Comparison of ENCODE assay signal across 8 cellular contexts in genomic region chr3:52055537-52056351, GRCh38. TPM values are rescaled to one million over a fixed set of nuclear protein-coding genes. Genes with fewer than 3 reads are reported as not detected.
A peak's percentile ranks its signal among the peaks of the same experiment; 100 is the strongest.
DNase-seq lines count a peak whose midpoint lies in the region; ATAC-seq and TF ChIP-seq lines count a peak whose summit lies in the region.

No MANE protein-coding gene starts in this region.

- H3K27me3 ChIP-seq in endocrine pancreas (ENCODE audit: control insufficient read depth, insufficient read depth, low read length) (no peaks in the 10 kb centered on the region), mucosa of rectum (ENCODE audit: control insufficient read depth in 2 of 2, insufficient read depth in 2 of 2, low read length in 2 of 2) (no peaks in the 10 kb centered on the region), suprapubic skin (no peaks in the 10 kb centered on the region)

- H3K4me3 ChIP-seq in endocrine pancreas (ENCODE audit: control insufficient read depth, insufficient read depth, low read length) (no peak overlapping the region), mucosa of rectum (ENCODE audit: low read length in 2 of 2) (peak overlapping the region; percentile 46 to 81), suprapubic skin (peak overlapping the region; percentile 79)

- peaks cover 11% of the 10 kb centered on the region for H3K36me3 Mint-ChIP-seq in activated CD4-positive, alpha-beta memory T cell treated with anti-CD3 and anti-CD28 coated beads for 36 hours

- H3K36me3 ChIP-seq in endocrine pancreas (ENCODE audit: control insufficient read depth, insufficient read depth, low read length) (peaks cover 2% of the 10 kb centered on the region), mucosa of rectum (ENCODE audit: control insufficient read depth in 2 of 2, insufficient read depth in 2 of 2, low read length in 2 of 2) (peaks cover 1 to 12% of the 10 kb centered on the region in 2 donors), suprapubic skin (peaks cover 16% of the 10 kb centered on the region)

- H3K9ac ChIP-seq in endocrine pancreas (ENCODE audit: control insufficient read depth, insufficient read depth, low read length) (peak overlapping the region; percentile 82), mucosa of rectum (ENCODE audit: low read depth in 1 of 2, low read length in 2 of 2) (peak overlapping the region; percentile 74 to 81)

- H3K4me3 Mint-ChIP-seq in activated CD4-positive, alpha-beta memory T cell treated with anti-CD3 and anti-CD28 coated beads for 36 hours: peak overlapping the region; percentile 88

- no peaks in the 10 kb centered on the region for H3K4me1 ChIP-seq in endocrine pancreas (ENCODE audit: control insufficient read depth, insufficient read depth, low read length)
- H3K4me1 ChIP-seq in mucosa of rectum (ENCODE audit: control insufficient read depth in 2 of 2, insufficient read depth in 2 of 2, low read length in 2 of 2): peaks cover 35 to 48% of the 10 kb centered on the region in 2 donors
- peaks cover 70% of the 10 kb centered on the region for H3K4me1 ChIP-seq in suprapubic skin

- H3K27ac ChIP-seq in mucosa of rectum (ENCODE audit: low read depth in 2 of 2, low read length in 2 of 2) (peak overlapping the region; percentile 27 to 82), suprapubic skin (peak overlapping the region; percentile 87)

- intact Hi-C loops in activated CD4-positive, alpha-beta memory T cell treated with anti-CD3 and anti-CD28 coated beads for 36 hours (cut with micrococcal nuclease): loop anchor here (5.0 to 10.0 kb wide), 3 partner anchors 73 to 479 kb away; partner anchors contain the start of genes ACY1, NT5DC2 and UQCC5

- 0% methylated on average over 26 of the region's 94 CpGs for WGBS in suprapubic skin

- POLR2A ChIA-PET in activated CD4-positive, alpha-beta memory T cell treated with anti-CD3 and anti-CD28 coated beads for 36 hours (lab: Charles Lee): interaction anchor here (0.6 to 2.7 kb wide), 11 partner anchors 19 to 1715 kb away, joined by 3 to 16 read pairs (median 3); partner anchors contain the start of genes GLYCTK, POC1A, RASSF1 and RPL29

- no peaks in the 10 kb centered on the region for H3K9me3 Mint-ChIP-seq in activated CD4-positive, alpha-beta memory T cell treated with anti-CD3 and anti-CD28 coated beads for 36 hours

- TF ChIP-seq EP300 in suprapubic skin (IDR thresholded peaks at IDR 0.05): no peak

- peak overlapping the region; percentile 86 for H3K27ac Mint-ChIP-seq in activated CD4-positive, alpha-beta memory T cell treated with anti-CD3 and anti-CD28 coated beads for 36 hours

- H3K4me1 Mint-ChIP-seq in activated CD4-positive, alpha-beta memory T cell treated with anti-CD3 and anti-CD28 coated beads for 36 hours (ENCODE audit: low read depth): peaks cover 37% of the 10 kb centered on the region

- TF ChIP-seq POLR2A in suprapubic skin (IDR thresholded peaks at IDR 0.05): no peak

- in situ Hi-C loops in Caki2 (cut with HindIII; ENCODE audit: low pct_unique_long_range_greater_than_20kb, low sequenced_read_pairs): no loop called here

- ATAC-seq in GM21423 (IDR thresholded peaks at IDR 0.05; ENCODE audit: unreplicated experiment): peak; percentile 4

- H3K27me3 Mint-ChIP-seq in activated CD4-positive, alpha-beta memory T cell treated with anti-CD3 and anti-CD28 coated beads for 36 hours: no peaks in the 10 kb centered on the region

- CTCF ChIA-PET in activated CD4-positive, alpha-beta memory T cell treated with anti-CD3 and anti-CD28 coated beads for 36 hours (lab: Charles Lee): interaction anchor here (0.7 to 5.5 kb wide), 11 partner anchors 8 to 164 kb away, joined by 3 to 50 read pairs (median 7); partner anchors contain the start of genes ABHD14A, ABHD14B, ACY1 and PARP3

- no peaks in the 10 kb centered on the region for H3K9me3 ChIP-seq in endocrine pancreas (ENCODE audit: control insufficient read depth, low read length)
- no peaks in the 10 kb centered on the region for H3K9me3 ChIP-seq in mucosa of rectum (ENCODE audit: control insufficient read depth in 2 of 2, low read length in 2 of 2)
- H3K9me3 ChIP-seq in suprapubic skin: no peaks in the 10 kb centered on the region

- no peak for TF ChIP-seq CTCF in suprapubic skin (IDR thresholded peaks at IDR 0.05)

- DNase-seq in Caki2 (ENCODE audit: low read depth): peak; percentile 45
- DNase-seq in LHCN-M2 (ENCODE audit: low read depth): peak; percentile 53
- DNase-seq in activated CD4-positive, alpha-beta memory T cell treated with anti-CD3 and anti-CD28 coated beads for 36 hours: peak; percentile 63
- no peak for DNase-seq in suprapubic skin (ENCODE audit: low spot score in 2 of 2)
- no peak for DNase-seq in SIG-M5 treated with dmso at 0.1 percent for 504 hours (lab: John Stamatoyannopoulos, UW; ENCODE audit: unreplicated experiment)

RNA-seq across cellular contexts. Expression of gene DUSP7, which starts 0.6 kb away (rescaled TPM):
- total RNA-seq in Caki2 (2014; rRNA removed; shearing (Covaris generic); ENCODE audit: low replicate concordance): 1.1 and 3.2 TPM in 2 replicates
- 15.3 and 15.7 TPM in 2 replicates for total RNA-seq in LHCN-M2 (2014; rRNA removed)
- 19.1 TPM for polyA plus RNA-seq in LHCN-M2 (2012)
- 10 to 100 TPM; 14.1 to 14.5 TPM for total RNA-seq in activated CD4-positive, alpha-beta memory T cell treated with anti-CD3 and anti-CD28 coated beads for 36 hours
- 100 to 1,000 TPM in 3 of 4 donors, 10 to 100 TPM in 1; 91.1 to 190 (median 146) TPM for total RNA-seq in suprapubic skin

Comparison
In these comparisons a context has a peak if more than half of its experiments do, and no peak if none do; other contexts are left out.
1. DNase-seq: peak in Caki2 (single experiment), LHCN-M2 (single experiment) and activated CD4-positive, alpha-beta memory T cell treated with anti-CD3 and anti-CD28 coated beads for 36 hours (single experiment); none in suprapubic skin (0 of 2) and SIG-M5 treated with dmso at 0.1 percent for 504 hours (single experiment).